ENCODE assay signal across 8 cellular contexts in genomic region chr15:66504563-66505429, GRCh38. TPM values are rescaled to one million over a fixed set of nuclear protein-coding genes. Genes with fewer than 3 reads are reported as not detected.
DNase-seq lines count a peak whose midpoint lies in the region; ATAC-seq and TF ChIP-seq lines count a peak whose summit lies in the region.

TSS of gene RPL4 (minus strand) at chr15:66504855. CDS start at chr15:66504790, 65 bp downstream.
TSS of gene ZWILCH (plus strand) at chr15:66505326. CDS start at chr15:66505339, 13 bp downstream.

- TF ChIP-seq POLR2A in GM10847 (IDR thresholded peaks at IDR 0.05; ENCODE audit: extremely low read depth, insufficient read length) = peak; percentile 88
- TF ChIP-seq POLR2A in uterus (IDR thresholded peaks at IDR 0.05) = peak; percentile 59 to 86

- peak; percentile 80 for ATAC-seq in HG02571 (IDR thresholded peaks at IDR 0.05; ENCODE audit: unreplicated experiment)
- ATAC-seq in left ventricle myocardium superior = peak; percentile 96

- H3K4me1 ChIP-seq in uterus = peaks cover 4 to 7% of the 10 kb centered on the region in 2 donors

- H3K4me3 ChIP-seq in uterus = peak within 1 kb of the TSS; percentile 79 to 95

- intact Hi-C loops in left ventricle myocardium superior (cut with micrococcal nuclease) (loop anchor here (5.0 kb wide), 1 partner anchor 117 kb away; the partner anchor contains the start of gene MAP2K1), uterus (cut with DNase I; ENCODE audit: low total_unique reads) (no loop called here)

- DNase-seq in NCI-H1092 (lab: John Stamatoyannopoulos, UW) (peak; percentile 40), amygdala (lab: John Stamatoyannopoulos, UW) (peak; percentile 4 to 79 (median 52)), left ventricle myocardium superior (peak; percentile 86), pulmonary artery endothelial cell (ENCODE audit: low read depth, low spot score) (peak; percentile 66), uterus (peak; percentile 78 to 79)

- peak in 2 of 4 experiments; percentile 1 to 8 for TF ChIP-seq CTCF in uterus (IDR thresholded peaks at IDR 0.05)

- H3K27ac ChIP-seq in uterus = peak within 1 kb of the TSS; percentile 87 to 93

- H3K27me3 Mint-ChIP-seq in T-helper 1 cell treated with Interleukin-12 subunit alpha and Interleukin-12 subunit beta and Interleukin-4 antibody, amounts not matched to agents 30 μg/mL and 1 μg/mL, for 36 hours (ENCODE audit: low read depth) = no peaks in the 10 kb centered on the region

- H3K36me3 ChIP-seq in uterus = no peaks in the 10 kb centered on the region

- H3K27me3 ChIP-seq in uterus = no peaks in the 10 kb centered on the region

- H3K27ac Mint-ChIP-seq in T-helper 1 cell treated with Interleukin-12 subunit alpha and Interleukin-12 subunit beta and Interleukin-4 antibody, amounts not matched to agents 30 μg/mL and 1 μg/mL, for 36 hours = peak within 1 kb of the TSS; percentile 99

- peaks cover 37% of the 10 kb centered on the region for H3K4me1 Mint-ChIP-seq in T-helper 1 cell treated with Interleukin-12 subunit alpha and Interleukin-12 subunit beta and Interleukin-4 antibody, amounts not matched to agents 30 μg/mL and 1 μg/mL, for 36 hours (ENCODE audit: low read depth)

- H3K9me3 Mint-ChIP-seq in T-helper 1 cell treated with Interleukin-12 subunit alpha and Interleukin-12 subunit beta and Interleukin-4 antibody, amounts not matched to agents 30 μg/mL and 1 μg/mL, for 36 hours = no peaks in the 10 kb centered on the region

- H3K4me3 Mint-ChIP-seq in T-helper 1 cell treated with Interleukin-12 subunit alpha and Interleukin-12 subunit beta and Interleukin-4 antibody, amounts not matched to agents 30 μg/mL and 1 μg/mL, for 36 hours = peak within 1 kb of the TSS; percentile 100

- H3K9me3 ChIP-seq in uterus = no peaks in the 10 kb centered on the region

- H3K36me3 Mint-ChIP-seq in T-helper 1 cell treated with Interleukin-12 subunit alpha and Interleukin-12 subunit beta and Interleukin-4 antibody, amounts not matched to agents 30 μg/mL and 1 μg/mL, for 36 hours (ENCODE audit: low read depth) = peaks cover 47% of the 10 kb centered on the region

RNA-seq across cellular contexts. Expression of gene RPL4, which starts in this region (rescaled TPM):
- total RNA-seq in left ventricle myocardium superior (1,305 TPM), pulmonary artery endothelial cell (2,913 and 3,835 TPM in 2 replicates), uterus (1,000 to 10,000 TPM; 2,301 to 6,298 (median 4,986) TPM)

RNA-seq across cellular contexts. Expression of gene ZWILCH, which starts in this region (rescaled TPM):
- total RNA-seq in left ventricle myocardium superior = 1.8 TPM
- 28.8 and 35.6 TPM in 2 replicates for total RNA-seq in pulmonary artery endothelial cell
- 10 to 100 TPM in 1 of 4 donors, 1 to 10 TPM in 3; 2.4 to 26.1 (median 7.0) TPM for total RNA-seq in uterus

Comparison
In these comparisons a context has a peak if more than half of its experiments do, and no peak if none do; other contexts are left out.
1. Peak in every context shown above with its lines: DNase-seq, ATAC-seq, H3K4me3 ChIP-seq and H3K27ac ChIP-seq.